In genomic region chr3:106824856-106825255, GRCh38 we compare ENCODE assay signal across 9 cellular contexts.
DNase-seq lines count a peak whose midpoint lies in the region; ATAC-seq, FAIRE-seq and TF ChIP-seq lines count a peak whose summit lies in the region.
"Had no signal": no experiment of that assay in that cellular context is flagged by ENCODE, and none has a peak within 500 bp of the region (broad histone marks: within the 10 kb centered on the region; RNA-seq: fewer than 3 reads in every experiment).

No MANE protein-coding gene starts in this region.

- no peak for FAIRE-seq in pancreas (lab: Jason Lieb, UNC)

- H3K27ac ChIP-seq in KOPT-K1 (ENCODE audit: low read depth, low read length, poor library complexity, severe bottlenecking) = peak overlapping the region; percentile 96
- H3K27ac ChIP-seq in dorsolateral prefrontal cortex = peak overlapping the region in 1 of 59 donors; percentile 9
- no peak overlapping the region for H3K27ac ChIP-seq in pancreas
- H3K27ac ChIP-seq: KMS-11 had no signal

- H3K4me1 ChIP-seq in pancreas = no peaks in the 10 kb centered on the region

- intact Hi-C loops in dorsolateral prefrontal cortex (cut with DNase I) (no loop called here), pancreas (cut with DNase I) (no loop called here)

- TF ChIP-seq CTCF in GM12875 (IDR thresholded peaks at IDR 0.05; ENCODE audit: borderline replicate concordance, insufficient read depth, low read depth, low read length) (peak; percentile 30; the same call in 1 of the 2 replicates), dorsolateral prefrontal cortex (IDR thresholded peaks at IDR 0.05 in 54 of 56, conservative IDR thresholded peaks at IDR 0.05 in 2 of 56; ENCODE audit: low read depth in 1 of 56, partially characterized antibody in 56 of 56) (peak in 39 of 56 donors; percentile 13 to 58 (median 31)), pancreas (IDR thresholded peaks at IDR 0.05) (no peak)

- DNase-seq in dorsolateral prefrontal cortex (peak in 1 of 10 donors; percentile 39), pancreas (no peak), NOMO-1 treated with dmso at 0.1 percent for 144 hours (lab: John Stamatoyannopoulos, UW; ENCODE audit: unreplicated experiment) (no peak), cerebellar nuclear complex (lab: John Stamatoyannopoulos, UW) (no peak), NCI-H345 (lab: John Stamatoyannopoulos, UW) (no peak)
- DNase-seq in effector CD4-positive, alpha-beta T cell = no peak

- H3K36me3 ChIP-seq in KOPT-K1 (ENCODE audit: insufficient read depth, low read length) = no peaks in the 10 kb centered on the region
- H3K36me3 ChIP-seq in pancreas = no peaks in the 10 kb centered on the region

- no peak overlapping the region for H3K4me3 ChIP-seq in GM12875 (ENCODE audit: low read depth, low read length)
- no peak overlapping the region for H3K4me3 ChIP-seq in dorsolateral prefrontal cortex
- no peak overlapping the region for H3K4me3 ChIP-seq in pancreas

- H3K9me3 ChIP-seq in KOPT-K1 (ENCODE audit: insufficient read depth, low read length, poor library complexity, severe bottlenecking) = peaks cover 59% of the 10 kb centered on the region
- no peaks in the 10 kb centered on the region for H3K9me3 ChIP-seq in pancreas

- WGBS in pancreas, 2 donors = 62 to 63% methylated on average over 1 of the region's 1 CpG

- H3K27me3 ChIP-seq in dorsolateral prefrontal cortex = no peaks in the 10 kb centered on the region
- H3K27me3 ChIP-seq in pancreas = no peaks in the 10 kb centered on the region

- peak in 3 of 4 donors; percentile 44 to 52 (median 46) for ATAC-seq in pancreas

Comparison
In these comparisons a context has a peak if more than half of its experiments do, and no peak if none do; other contexts are left out.
1. CTCF ChIP-seq: peak in GM12875 (single experiment) and dorsolateral prefrontal cortex (39 of 56); none in pancreas (0 of 4).